In the genomic region with DNA sequence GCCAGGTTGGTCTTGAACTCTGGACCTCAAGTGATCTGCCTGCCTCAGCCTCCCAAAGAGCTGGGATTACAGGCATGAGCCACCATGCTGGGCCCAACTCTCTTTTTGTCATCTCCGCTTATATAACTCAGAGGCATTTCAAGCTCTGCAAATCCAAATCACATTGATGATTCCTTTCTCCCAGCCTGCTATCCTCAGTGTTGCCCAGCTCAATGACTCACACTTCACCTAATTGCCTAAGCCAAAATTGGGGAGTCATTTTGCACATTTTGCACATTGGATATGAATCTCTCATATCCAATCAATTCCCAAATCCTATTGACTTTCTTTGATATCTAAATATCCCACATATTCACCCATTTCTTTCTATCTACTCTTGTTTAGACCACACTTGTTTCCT, we compare ENCODE assay signal across 23 cellular contexts. TPM values are rescaled to one million over a fixed set of nuclear protein-coding genes. Genes with fewer than 3 reads are reported as not detected.
DNase-seq lines count a peak whose midpoint lies in the region; ATAC-seq and TF ChIP-seq lines count a peak whose summit lies in the region.
"Had no signal": no experiment of that assay in that cellular context is flagged by ENCODE, and none has a peak within 500 bp of the region (broad histone marks: within the 10 kb centered on the region; RNA-seq: fewer than 3 reads in every experiment).

No MANE protein-coding gene starts in this region.

- intact Hi-C loops in natural killer cell (cut with micrococcal nuclease): loop anchor here (5.0 to 10.0 kb wide), 3 partner anchors 63 to 184 kb away; no protein-coding TSS in a partner anchor

- H3K4me1 Mint-ChIP-seq in natural killer cell (peaks cover 48 to 59% of the 10 kb centered on the region in 2 donors), neural crest cell (peaks cover 17% of the 10 kb centered on the region)
- H3K4me1 Mint-ChIP-seq in natural killer cell treated with Interleukin-12 subunit alpha and Interleukin-12 subunit beta and Interleukin-15 and Interleukin-18, amount 100 ng/mL, for 72 hours (ENCODE audit: low read depth in 2 of 2): peaks cover 28 to 33% of the 10 kb centered on the region in 2 donors

- no peaks in the 10 kb centered on the region for H3K36me3 Mint-ChIP-seq in natural killer cell
- H3K36me3 Mint-ChIP-seq in natural killer cell treated with Interleukin-12 subunit alpha and Interleukin-12 subunit beta and Interleukin-15 and Interleukin-18, amount 100 ng/mL, for 72 hours: peaks cover 5% of the 10 kb centered on the region
- H3K36me3 Mint-ChIP-seq in neural crest cell (ENCODE audit: low read depth): no peaks in the 10 kb centered on the region

- no peak for ATAC-seq in natural killer cell
- ATAC-seq in natural killer cell treated with Interleukin-12 subunit alpha and Interleukin-12 subunit beta and Interleukin-15 and Interleukin-18, amount 100 ng/mL, for 72 hours: no peak
- ATAC-seq: GM12878, HCT116, Right ventricle myocardium inferior, SK-N-SH treated with all-trans-retinoic acid at 6 μM for 48 hours had no signal

- TF ChIP-seq CTCF in natural killer cell (IDR thresholded peaks at IDR 0.05) (no peak), VCaP (conservative IDR thresholded peaks at IDR 0.05) (no peak), neural crest cell (conservative IDR thresholded peaks at IDR 0.05) (no peak)

- H3K27ac ChIP-seq in VCaP: peak overlapping the region; percentile 97; the same call in 1 of the 2 replicates
- H3K27ac ChIP-seq: PC-9, SJCRH30 had no signal

- H3K27ac Mint-ChIP-seq in natural killer cell: peak overlapping the region in 1 of 2 donors; percentile 12
- no peak overlapping the region for H3K27ac Mint-ChIP-seq in natural killer cell treated with Interleukin-12 subunit alpha and Interleukin-12 subunit beta and Interleukin-15 and Interleukin-18, amount 100 ng/mL, for 72 hours
- no peak overlapping the region for H3K27ac Mint-ChIP-seq in neural crest cell (ENCODE audit: unreplicated experiment)

- H3K27me3 Mint-ChIP-seq in natural killer cell (ENCODE audit: low read depth in 2 of 2): no peaks in the 10 kb centered on the region
- H3K27me3 Mint-ChIP-seq in natural killer cell treated with Interleukin-12 subunit alpha and Interleukin-12 subunit beta and Interleukin-15 and Interleukin-18, amount 100 ng/mL, for 72 hours: no peaks in the 10 kb centered on the region
- H3K27me3 Mint-ChIP-seq in neural crest cell (ENCODE audit: low read depth): no peaks in the 10 kb centered on the region

- H3K9me3 Mint-ChIP-seq in natural killer cell (no peaks in the 10 kb centered on the region), neural crest cell (no peaks in the 10 kb centered on the region)
- no peaks in the 10 kb centered on the region for H3K9me3 Mint-ChIP-seq in natural killer cell treated with Interleukin-12 subunit alpha and Interleukin-12 subunit beta and Interleukin-15 and Interleukin-18, amount 100 ng/mL, for 72 hours

- no peak for DNase-seq in natural killer cell
- DNase-seq in natural killer cell treated with Interleukin-12 subunit alpha and Interleukin-12 subunit beta and Interleukin-15 and Interleukin-18, amount 100 ng/mL, for 72 hours (ENCODE audit: low spot score): no peak
- DNase-seq in neural crest cell (ENCODE audit: low read depth, low spot score): no peak
- DNase-seq in NCI-H1105 treated with DMSO at 0.1 percent for 48 hours (lab: John Stamatoyannopoulos, UW): no peak
- DNase-seq in retina: no peak
- DNase-seq in NOMO-1 (lab: John Stamatoyannopoulos, UW; ENCODE audit: unreplicated experiment in 2 of 2): no peak
- DNase-seq: DMS153; GDM1; NCI-H1105; NCI-H146; NCI-H1930; NCI-H2107; NCI-H446; NCI-H524 treated with DMSO at 0.1 percent for 48 hours; NCI-H774; NK-92 treated with Interleukin-12 subunit alpha and Interleukin-12 subunit beta, amount 100 ng/mL, for 24 hours; PC-9; SJCRH30 had no signal

- H3K4me3 Mint-ChIP-seq in natural killer cell: peak overlapping the region; percentile 2
- no peak overlapping the region for H3K4me3 Mint-ChIP-seq in natural killer cell treated with Interleukin-12 subunit alpha and Interleukin-12 subunit beta and Interleukin-15 and Interleukin-18, amount 100 ng/mL, for 72 hours
- H3K4me3 Mint-ChIP-seq in neural crest cell: peak overlapping the region; percentile 58

RNA-seq across cellular contexts. Expression of a gene that starts 3.9 kb away (rescaled TPM):
- total RNA-seq in natural killer cell: 100 to 1,000 TPM; 584 to 715 (median 591) TPM
- 100 to 1,000 TPM; 174 to 219 TPM for total RNA-seq in natural killer cell treated with Interleukin-12 subunit alpha and Interleukin-12 subunit beta and Interleukin-15 and Interleukin-18, amount 100 ng/mL, for 72 hours
- 74.0 and 76.8 TPM in 2 replicates for total RNA-seq in neural crest cell
